In genomic region chr19:5971714-5972354, GRCh38 we compare ENCODE assay signal across 19 cellular contexts. TPM values are rescaled to one million over a fixed set of nuclear protein-coding genes. Genes with fewer than 3 reads are reported as not detected.
DNase-seq lines count a peak whose midpoint lies in the region; ATAC-seq and TF ChIP-seq lines count a peak whose summit lies in the region.
"Had no signal": no experiment of that assay in that cellular context is flagged by ENCODE, and none has a peak within 500 bp of the region (broad histone marks: within the 10 kb centered on the region; RNA-seq: fewer than 3 reads in every experiment).

No MANE protein-coding gene starts in this region.

- peaks cover 64% of the 10 kb centered on the region for H3K4me1 ChIP-seq in DND-41 (ENCODE audit: insufficient read depth, low read length)
- peaks cover 43 to 80% of the 10 kb centered on the region in 2 donors for H3K4me1 ChIP-seq in left lung

- H3K36me3 ChIP-seq in DND-41 (ENCODE audit: insufficient read depth, low read length) (peaks cover 52% of the 10 kb centered on the region), left lung (peaks cover 0 to 24% of the 10 kb centered on the region in 2 donors)

- ATAC-seq in DND-41 (ENCODE audit: insufficient read depth, low read depth) = peak; percentile 74
- no peak for ATAC-seq in activated T-helper 17 cell treated with anti-CD3 and anti-CD28 coated beads, Interleukin-2, amount 50 U/mL, for 72 hours (replicated peaks)
- ATAC-seq in HG02642 (IDR thresholded peaks at IDR 0.05; ENCODE audit: poor library complexity, unreplicated experiment) = no peak
- ATAC-seq in left lung = no peak
- ATAC-seq: A549, lower lobe of right lung, Panc1, SK-N-SH treated with all-trans-retinoic acid at 6 μM for 48 hours had no signal

- H3K9me3 Mint-ChIP-seq in activated T-cell treated with anti-CD3 and anti-CD28 coated beads, Interleukin-2, amount 50 U/mL, for 24 hours = no peaks in the 10 kb centered on the region
- no peaks in the 10 kb centered on the region for H3K9me3 Mint-ChIP-seq in activated T-helper 17 cell treated with anti-CD3 and anti-CD28 coated beads, Interleukin-2, amount 50 U/mL, for 72 hours
- H3K9me3 Mint-ChIP-seq in osteocyte (ENCODE audit: unreplicated experiment) = no peaks in the 10 kb centered on the region
- H3K9me3 Mint-ChIP-seq: dendritic cell treated with granulocyte-macrophage colony-stimulating factor and Interleukin-4, amounts not matched to agents 40 ng/mL and 50 ng/mL, for 4 days had no signal

- H3K79me2 ChIP-seq in DND-41 (ENCODE audit: insufficient read depth, low read length) = peaks cover 99% of the 10 kb centered on the region

- intact Hi-C loops in left lung (cut with DNase I) = no loop called here

- no peak overlapping the region for H3K4me3 ChIP-seq in DND-41 (ENCODE audit: low read depth in 1 of 2, low read length in 2 of 2)
- no peak overlapping the region for H3K4me3 ChIP-seq in left lung
- H3K4me3 ChIP-seq: A549, lower lobe of right lung had no signal

- H4K20me1 ChIP-seq in DND-41 (ENCODE audit: insufficient read depth, low read length) = peaks cover 96% of the 10 kb centered on the region

- no peak overlapping the region for H3K4me3 Mint-ChIP-seq in activated T-cell treated with anti-CD3 and anti-CD28 coated beads, Interleukin-2, amount 50 U/mL, for 24 hours
- no peak overlapping the region for H3K4me3 Mint-ChIP-seq in activated T-helper 17 cell treated with anti-CD3 and anti-CD28 coated beads, Interleukin-2, amount 50 U/mL, for 72 hours
- H3K4me3 Mint-ChIP-seq in osteocyte (ENCODE audit: unreplicated experiment) = no peak overlapping the region
- H3K4me3 Mint-ChIP-seq: dendritic cell treated with granulocyte-macrophage colony-stimulating factor and Interleukin-4, amounts not matched to agents 40 ng/mL and 50 ng/mL, for 4 days had no signal

- H3K27ac Mint-ChIP-seq in activated T-cell treated with anti-CD3 and anti-CD28 coated beads, Interleukin-2, amount 50 U/mL, for 24 hours = peak overlapping the region; percentile 79
- peak overlapping the region; percentile 70 for H3K27ac Mint-ChIP-seq in activated T-helper 17 cell treated with anti-CD3 and anti-CD28 coated beads, Interleukin-2, amount 50 U/mL, for 72 hours
- peak overlapping the region; percentile 4 for H3K27ac Mint-ChIP-seq in osteocyte (ENCODE audit: unreplicated experiment)
- H3K27ac Mint-ChIP-seq: dendritic cell treated with granulocyte-macrophage colony-stimulating factor and Interleukin-4, amounts not matched to agents 40 ng/mL and 50 ng/mL, for 4 days had no signal

- TF ChIP-seq CTCF in DND-41 (IDR thresholded peaks at IDR 0.05; ENCODE audit: borderline replicate concordance, extremely low read depth, low read length, poor library complexity, severe bottlenecking) = no peak
- no peak for TF ChIP-seq CTCF in osteocyte (IDR thresholded peaks at IDR 0.05)
- no peak for TF ChIP-seq CTCF in left lung (IDR thresholded peaks at IDR 0.05)

- H3K9ac ChIP-seq in DND-41 (ENCODE audit: low read depth, low read length) = no peak overlapping the region

- H3K4me2 ChIP-seq in DND-41 (ENCODE audit: insufficient read depth, low read length) = no peak overlapping the region
- H3K4me2 ChIP-seq: A549 had no signal

- DNase-seq in activated T-cell treated with anti-CD3 and anti-CD28 coated beads, Interleukin-2, amount 50 U/mL, for 24 hours = no peak
- DNase-seq in activated T-cell treated with anti-CD3 and anti-CD28 coated beads, Interleukin-2, amount 50 U/mL, for 48 hours = no peak
- DNase-seq in DND-41 (peak; percentile 27), osteocyte (ENCODE audit: extremely low spot score, unreplicated experiment) (no peak), left lung (no peak), superior temporal gyrus (ENCODE audit: extremely low spot score) (no peak)
- DNase-seq: HCEC 1CT; lower lobe of right lung; NCI-H187; NCI-H2227 treated with DMSO at 0.1 percent for 48 hours; stimulated activated CD4-positive, alpha-beta T cell treated with anti-CD3 and anti-CD28 coated beads, Interleukin-2, amount 100 ng/mL, for 24 hours had no signal

- no peak overlapping the region for H2AFZ ChIP-seq in DND-41 (ENCODE audit: low read depth, low read length)

- no peaks in the 10 kb centered on the region for H3K27me3 Mint-ChIP-seq in activated T-cell treated with anti-CD3 and anti-CD28 coated beads, Interleukin-2, amount 50 U/mL, for 24 hours
- no peaks in the 10 kb centered on the region for H3K27me3 Mint-ChIP-seq in activated T-helper 17 cell treated with anti-CD3 and anti-CD28 coated beads, Interleukin-2, amount 50 U/mL, for 72 hours
- no peaks in the 10 kb centered on the region for H3K27me3 Mint-ChIP-seq in osteocyte (ENCODE audit: unreplicated experiment)
- H3K27me3 Mint-ChIP-seq: dendritic cell treated with granulocyte-macrophage colony-stimulating factor and Interleukin-4, amounts not matched to agents 40 ng/mL and 50 ng/mL, for 4 days; progenitor cell of endocrine pancreas had no signal

- H3K27ac ChIP-seq in DND-41 (ENCODE audit: low read length) = no peak overlapping the region; the same call in 1 of the 2 replicates
- H3K27ac ChIP-seq in left lung = no peak overlapping the region
- H3K27ac ChIP-seq: A549, C4-2B, lower lobe of right lung had no signal

- H3K27me3 ChIP-seq in DND-41 (ENCODE audit: insufficient read depth, low read length, poor library complexity) = no peaks in the 10 kb centered on the region
- no peaks in the 10 kb centered on the region for H3K27me3 ChIP-seq in left lung

- H3K4me1 Mint-ChIP-seq in activated T-cell treated with anti-CD3 and anti-CD28 coated beads, Interleukin-2, amount 50 U/mL, for 24 hours (ENCODE audit: low read depth) = peaks cover 94% of the 10 kb centered on the region
- peaks cover 55% of the 10 kb centered on the region for H3K4me1 Mint-ChIP-seq in activated T-helper 17 cell treated with anti-CD3 and anti-CD28 coated beads, Interleukin-2, amount 50 U/mL, for 72 hours
- H3K4me1 Mint-ChIP-seq in osteocyte (ENCODE audit: unreplicated experiment) = peaks cover 32% of the 10 kb centered on the region

- no peaks in the 10 kb centered on the region for H3K9me3 ChIP-seq in DND-41 (ENCODE audit: insufficient read depth, low read length, severe bottlenecking)
- H3K9me3 ChIP-seq in left lung = no peaks in the 10 kb centered on the region
- H3K9me3 ChIP-seq: A549, lower lobe of right lung had no signal

- peaks cover 83% of the 10 kb centered on the region for H3K36me3 Mint-ChIP-seq in activated T-cell treated with anti-CD3 and anti-CD28 coated beads, Interleukin-2, amount 50 U/mL, for 24 hours (ENCODE audit: low read depth)
- H3K36me3 Mint-ChIP-seq in activated T-helper 17 cell treated with anti-CD3 and anti-CD28 coated beads, Interleukin-2, amount 50 U/mL, for 72 hours (ENCODE audit: low read depth) = peaks cover 65% of the 10 kb centered on the region
- H3K36me3 Mint-ChIP-seq in osteocyte (ENCODE audit: unreplicated experiment) = peaks cover 11% of the 10 kb centered on the region

RNA-seq across cellular contexts. Expression of gene RANBP3, which starts 6.1 kb away (rescaled TPM):
- 100 to 1,000 TPM in 1 of 2 donors, 10 to 100 TPM in 1; 81.4 to 112 TPM for total RNA-seq in activated T-helper 17 cell treated with anti-CD3 and anti-CD28 coated beads, Interleukin-2, amount 50 U/mL, for 72 hours
- total RNA-seq in osteocyte (74.9 and 81.9 TPM in 2 replicates), left lung (10 to 100 TPM; 64.6 to 69.0 TPM)

RNA-seq across cellular contexts. Expression of gene CAPS, which starts 57.8 kb away (rescaled TPM):
- 1 to 10 TPM; 3.8 to 5.1 TPM for total RNA-seq in activated T-helper 17 cell treated with anti-CD3 and anti-CD28 coated beads, Interleukin-2, amount 50 U/mL, for 72 hours
- total RNA-seq in osteocyte (14.4 and 15.6 TPM in 2 replicates), left lung (10 to 100 TPM in 1 of 2 donors, 1 to 10 TPM in 1; 8.8 to 40.9 TPM)

Comparison
In these comparisons a context has a peak if more than half of its experiments do, and no peak if none do; other contexts are left out.
1. H3K27ac Mint-ChIP-seq: peak in every context shown above with its lines; median percentile 79 in activated T-cell treated with anti-CD3 and anti-CD28 coated beads, Interleukin-2, amount 50 U/mL, for 24 hours; 70 in activated T-helper 17 cell treated with anti-CD3 and anti-CD28 coated beads, Interleukin-2, amount 50 U/mL, for 72 hours; 4 in osteocyte.